Comparison of ENCODE assay signal across 1 cellular context in genomic region chr1:235882816-235883215, GRCh38.
TF ChIP-seq lines count a peak whose summit lies in the region.

No MANE protein-coding gene starts in this region.

TF ChIP-seq in SK-N-SH, 30 proteins besides CTCF, POLR2A, EP300 and RAD21 (continued from another document):
- TF ChIP-seq PBX3 (IDR thresholded peaks at IDR 0.05): no peak
- no peak for TF ChIP-seq GABPA (IDR thresholded peaks at IDR 0.05; ENCODE audit: low read depth)
- TF ChIP-seq NRF1 (IDR thresholded peaks at IDR 0.05; ENCODE audit: low read depth, low read length): no peak
- TF ChIP-seq SMC3 (IDR thresholded peaks at IDR 0.05; ENCODE audit: low read depth, low read length): no peak
- no peak for TF ChIP-seq TEAD4 (IDR thresholded peaks at IDR 0.05; ENCODE audit: borderline replicate concordance, insufficient read depth)
